2 cellular contexts compared by ENCODE assay signal in genomic region chr6:99730237-99730636, GRCh38.
DNase-seq lines count a peak whose midpoint lies in the region; ATAC-seq, FAIRE-seq and TF ChIP-seq lines count a peak whose summit lies in the region.
"Not testable (repeated sequence)": the region's sequence is repeated elsewhere in the genome, so short reads cannot be mapped to it uniquely, and the experiment has no call there.

No MANE protein-coding gene starts in this region.

- not testable (repeated sequence) for H3K4me3 ChIP-seq in HEK293 (ENCODE audit: low read depth, low read length); K562

- H2AFZ ChIP-seq in K562 (ENCODE audit: low read depth, low read length), result not testable (repeated sequence)

- H3K9me3 ChIP-seq in HEK293 (ENCODE audit: control insufficient read depth, insufficient read depth, low read depth, low read length); K562 (replicated peaks; ENCODE audit: control insufficient read depth, insufficient read depth, low read depth, low read length): not testable (repeated sequence)

- BruUV-seq in K562 (replicated peaks; lab: Mats Ljungman, UMichigan), result not testable (repeated sequence)

- CTCF ChIA-PET in HEK293 (lab: Yijun Ruan, JAX), result interaction anchor here (0.7 kb wide), 1 partner anchor 188 kb away, joined by 3 read pairs; no protein-coding TSS in a partner anchor
- CTCF ChIA-PET in K562 (lab: Yijun Ruan, JAX; ENCODE audit: low intra/inter-chr PET ratio), result not testable (repeated sequence)

- not testable (repeated sequence) for H3K79me2 ChIP-seq in K562 (ENCODE audit: control insufficient read depth, insufficient read depth, low read length)

- not testable (repeated sequence) for H3K9ac ChIP-seq in K562 (ENCODE audit: insufficient read depth in 1 of 2, low read depth in 2 of 2, low read length in 2 of 2)

- not testable (repeated sequence) for H3K9me1 ChIP-seq in K562 (ENCODE audit: control insufficient read depth, insufficient read depth, low read length)

- H4K20me1 ChIP-seq in K562 (replicated peaks; ENCODE audit: control insufficient read depth, insufficient read depth, low read length), result not testable (repeated sequence)

- not testable (repeated sequence) for FAIRE-seq in K562 (lab: Jason Lieb, UNC)

- DNase-seq in K562 (ENCODE audit: extremely low read depth in 1 of 4, low spot score in 3 of 4), result not testable (repeated sequence)

- intact Hi-C loops in K562 (cut with micrococcal nuclease), result not testable (repeated sequence)

- in situ Hi-C loops in K562 (cut with MboI), result loop anchor here (5.0 to 25.0 kb wide), 2 partner anchors 258 to 393 kb away; partner anchors contain the start of gene FAXC

- not testable (repeated sequence) for TF ChIP-seq EP300 in K562 (IDR thresholded peaks at IDR 0.05; ENCODE audit: low read length)

- ATAC-seq in K562, result not testable (repeated sequence)

- POLR2A ChIA-PET in HEK293 (lab: Yijun Ruan, JAX); K562 (lab: Yijun Ruan, JAX): not testable (repeated sequence)

- not testable (repeated sequence) for H3K4me1 ChIP-seq in HEK293 (ENCODE audit: control insufficient read depth, insufficient read depth, low read length); K562 (replicated peaks in 1 of 2; ENCODE audit: control insufficient read depth in 2 of 2, insufficient read depth in 2 of 2, low read length in 2 of 2)

- not testable (repeated sequence) for H3K27me3 ChIP-seq in K562 (ENCODE audit: control insufficient read depth in 2 of 2, insufficient read depth in 2 of 2, low read length in 2 of 2)

- not testable (repeated sequence) for H3K4me2 ChIP-seq in K562 (ENCODE audit: insufficient read depth, low read length)

- H3K27ac ChIP-seq in HEK293 (ENCODE audit: extremely low read depth, low read depth, low read length); K562 (ENCODE audit: extremely low read depth, low read depth, low read length): not testable (repeated sequence)

- not testable (repeated sequence) for H3K36me3 ChIP-seq in HEK293 (ENCODE audit: control insufficient read depth in 2 of 2, insufficient read depth in 1 of 2, low read length in 2 of 2); K562 (ENCODE audit: control insufficient read depth, insufficient read depth, low read length)

- not testable (repeated sequence) for TF ChIP-seq CTCF in HEK293 (tag by site-specific recombination; IDR thresholded peaks at IDR 0.05); K562 (IDR thresholded peaks at IDR 0.05 in 2 of 3, conservative IDR thresholded peaks at IDR 0.05 in 1 of 3; ENCODE audit: insufficient read depth in 2 of 3, low read depth in 1 of 3, low read length in 3 of 3)

- TF ChIP-seq RAD21 in K562 (CRISPR knock-in tag; conservative IDR thresholded peaks at IDR 0.05 in 1 of 2, IDR thresholded peaks at IDR 0.05 in 1 of 2), result not testable (repeated sequence)

- WGBS in K562 (ENCODE audit: insufficient coverage, low coverage, missing lambda C conversion rate), result 0% methylated on average over 1 of the region's 6 CpGs

- TF ChIP-seq POLR2A in K562 (conservative IDR thresholded peaks at IDR 0.05), result not testable (repeated sequence)

TF ChIP-seq in HEK293, 187 proteins besides CTCF, POLR2A, EP300 and RAD21:
- peak; percentile 91 for TF ChIP-seq ZNF146 (tag by site-specific recombination; IDR thresholded peaks at IDR 0.05)
TF ChIP-seq in HEK293: peak in this region for 1; not testable (repeated sequence) for 186.

TF ChIP-seq in K562, 482 proteins besides CTCF, POLR2A, EP300 and RAD21:
- TF ChIP-seq NFIC (IDR thresholded peaks at IDR 0.05) (peak; percentile 44; the same call in 1 of the 2 replicates), NFIX (CRISPR knock-in tag; IDR thresholded peaks at IDR 0.05; ENCODE audit: low read depth) (0 out of 2 replicates have a peak, but pooled peaks have one; percentile 15)
